In the genomic region with DNA sequence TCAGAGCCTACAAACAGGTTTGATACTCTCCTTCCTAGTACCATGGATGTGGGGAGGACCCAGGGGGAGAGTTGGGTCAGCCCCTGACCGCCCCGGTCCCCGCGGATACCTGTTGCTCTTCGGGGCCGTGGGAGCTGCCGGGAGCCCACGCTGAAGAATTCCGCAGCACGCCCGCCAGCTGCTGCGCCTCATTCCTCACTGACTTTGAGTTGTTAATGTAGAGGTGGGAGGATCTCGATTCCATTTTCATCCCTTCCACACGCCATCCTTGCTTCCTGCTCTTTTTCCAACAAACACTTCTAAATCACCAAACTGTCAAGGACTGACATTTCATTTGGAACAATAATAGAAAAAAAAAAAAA, we compare ENCODE assay signal across 1 cellular context.
TF ChIP-seq lines count a peak whose summit lies in the region.

No MANE protein-coding gene starts in this region.

TF ChIP-seq in HepG2, 621 proteins besides CTCF, POLR2A, EP300 and RAD21:
- TF ChIP-seq SMARCE1 (IDR thresholded peaks at IDR 0.05; ENCODE audit: borderline replicate concordance) = no peak
